In the genomic region with DNA sequence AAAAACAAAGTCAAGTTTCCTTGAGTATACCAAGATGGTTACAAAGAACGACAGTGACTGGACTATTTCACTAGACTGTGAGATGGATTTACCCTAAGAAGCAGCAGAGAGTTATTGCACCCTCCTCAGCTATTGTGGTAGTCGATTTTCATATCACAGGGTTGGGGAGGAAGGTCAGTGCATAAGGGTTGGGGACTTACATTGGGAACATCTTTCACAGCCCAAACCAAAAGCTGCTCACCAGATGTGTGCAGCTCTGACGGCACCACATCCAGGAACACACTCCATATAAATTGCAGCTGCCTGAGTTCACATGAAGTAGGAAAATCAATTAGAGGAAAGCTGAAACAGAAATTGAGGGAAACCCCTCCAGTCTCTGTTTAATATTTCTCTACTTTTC, we compare ENCODE assay signal across 14 cellular contexts.
"Had no signal": no experiment of that assay in that cellular context is flagged by ENCODE, and none has a peak within 500 bp of the region (broad histone marks: within the 10 kb centered on the region; RNA-seq: fewer than 3 reads in every experiment).

No MANE protein-coding gene starts in this region.

- H3K4me3 ChIP-seq: colonic mucosa, left lung, right atrium auricular region, tibial nerve, uterus had no signal

- H3K4me1 ChIP-seq: colonic mucosa, left lung, right atrium auricular region, uterus had no signal

- H3K27ac ChIP-seq: colonic mucosa, left lung, right atrium auricular region, uterus had no signal

- H3K27me3 ChIP-seq: colonic mucosa, left lung, right atrium auricular region, tibial nerve, uterus had no signal

- DNase-seq: activated CD4-positive, alpha-beta T cell treated with anti-CD3 and anti-CD28 coated beads, Interleukin-2, amount 10 ng/mL, durations not matched to agents 7 days and 5 days; activated CD8-positive, alpha-beta memory T cell treated with anti-CD3 and anti-CD28 coated beads, Interleukin-2, amount 50 U/mL, for 4 hours; activated effector memory CD4-positive, alpha-beta T cell treated with Interleukin-2 at 50 U/mL for 16 hours; activated naive CD4-positive, alpha-beta T cell treated with anti-CD3 and anti-CD28 coated beads, Interleukin-2, amount 10 ng/mL, durations not matched to agents 7 days and 5 days; activated naive CD8-positive, alpha-beta T cell treated with anti-CD3 and anti-CD28 coated beads, Interleukin-2, amount 50 U/mL, for 24 hours; activated T-cell treated with anti-CD3 and anti-CD28 coated beads, Interleukin-2, amount 50 U/mL, for 48 hours; colonic mucosa; endodermal cell; left lung; stimulated activated CD4-positive, alpha-beta T cell treated with anti-CD3 and anti-CD28 coated beads, Interleukin-2, amount 100 ng/mL, for 24 hours; stimulated activated naive CD8-positive, alpha-beta T cell treated with anti-CD3 and anti-CD28 coated beads, Interleukin-15, Interleukin-2, amounts not matched to agents 100 U/mL and 50 U/mL, for 24 hours; uterus had no signal

- H3K36me3 ChIP-seq: colonic mucosa, left lung, right atrium auricular region, tibial nerve, uterus had no signal

- H3K9me3 ChIP-seq: colonic mucosa, left lung, right atrium auricular region, tibial nerve, uterus had no signal
